ENCODE assay signal across 13 cellular contexts in genomic region chr7:102146989-102147388, GRCh38.
DNase-seq lines count a peak whose midpoint lies in the region; TF ChIP-seq lines count a peak whose summit lies in the region.
"Had no signal": no experiment of that assay in that cellular context is flagged by ENCODE, and none has a peak within 500 bp of the region (broad histone marks: within the 10 kb centered on the region; RNA-seq: fewer than 3 reads in every experiment).

No MANE protein-coding gene starts in this region.

- H3K4me3 Mint-ChIP-seq in CD14-positive monocyte = peak overlapping the region; percentile 46 to 49
- H3K4me3 Mint-ChIP-seq in nephron progenitor cell = no peak overlapping the region

- DNase-seq in CD14-positive monocyte (ENCODE audit: low spot score) = peak; percentile 60
- peak; percentile 88 for DNase-seq in NOMO-1 (lab: John Stamatoyannopoulos, UW; ENCODE audit: unreplicated experiment in 2 of 2)
- peak; percentile 44 for DNase-seq in fibroblast of mammary gland (ENCODE audit: low read depth)
- DNase-seq in nephron progenitor cell = no peak
- no peak for DNase-seq in activated T-cell treated with anti-CD3 and anti-CD28 coated beads for 4 hours
- DNase-seq in cerebellum (ENCODE audit: low spot score) = no peak
- no peak for DNase-seq in germinal center (ENCODE audit: low spot score)
- no peak for DNase-seq in activated CD4-positive, alpha-beta T cell treated with anti-CD3 and anti-CD28 coated beads for 48 hours
- DNase-seq: activated naive CD4-positive, alpha-beta T cell treated with anti-CD3 and anti-CD28 coated beads, Interleukin-2, amount 50 U/mL, for 16 hours; foreskin fibroblast; NCI-H187 treated with DMSO at 0.1 percent for 48 hours; stimulated activated CD8-positive, alpha-beta memory T cell treated with anti-CD3 and anti-CD28 coated beads, Interleukin-4, amount 100 ng/mL, for 48 hours; T1000 had no signal

- H3K9me3 Mint-ChIP-seq in CD14-positive monocyte (peaks cover 0 to 2% (median 0%) of the 10 kb centered on the region in 7 donors), nephron progenitor cell (no peaks in the 10 kb centered on the region)

- no peak for TF ChIP-seq CTCF in CD14-positive monocyte (IDR thresholded peaks at IDR 0.05)
- no peak for TF ChIP-seq CTCF in fibroblast of mammary gland (conservative IDR thresholded peaks at IDR 0.05; ENCODE audit: control insufficient read depth, insufficient read depth, low read depth, low read length)
- no peak for TF ChIP-seq CTCF in nephron progenitor cell (IDR thresholded peaks at IDR 0.05)

- H3K27ac Mint-ChIP-seq in CD14-positive monocyte (peak overlapping the region; percentile 46 to 87 (median 75)), nephron progenitor cell (peak overlapping the region; percentile 51)

- peaks cover 11% of the 10 kb centered on the region for H3K4me1 Mint-ChIP-seq in CD14-positive monocyte
- H3K4me1 Mint-ChIP-seq in nephron progenitor cell = peaks cover 12% of the 10 kb centered on the region

- H3K36me3 Mint-ChIP-seq in CD14-positive monocyte (peaks cover 34 to 67% of the 10 kb centered on the region in 2 donors), nephron progenitor cell (ENCODE audit: low read depth) (peaks cover 61% of the 10 kb centered on the region)

- no peak overlapping the region for H3K4me3 ChIP-seq in fibroblast of mammary gland (ENCODE audit: control insufficient read depth, low read depth, low read length)

- intact Hi-C loops in CD14-positive monocyte (cut with micrococcal nuclease) = no loop called here

- peaks cover 0 to 2% (median 2%) of the 10 kb centered on the region in 3 donors for H3K27me3 Mint-ChIP-seq in CD14-positive monocyte (ENCODE audit: low read depth in 3 of 3)
- H3K27me3 Mint-ChIP-seq in nephron progenitor cell (ENCODE audit: low read depth, poor library complexity) = peaks cover 4% of the 10 kb centered on the region

Comparison
In these comparisons a context has a peak if more than half of its experiments do, and no peak if none do; other contexts are left out.
1. DNase-seq: peak in CD14-positive monocyte (single experiment), NOMO-1 (2 of 2) and fibroblast of mammary gland (single experiment); none in nephron progenitor cell (single experiment), activated T-cell treated with anti-CD3 and anti-CD28 coated beads for 4 hours (single experiment), cerebellum (single experiment), germinal center (single experiment) and activated CD4-positive, alpha-beta T cell treated with anti-CD3 and anti-CD28 coated beads for 48 hours (single experiment).